In genomic region chr3:128195802-128196201, GRCh38 we compare ENCODE assay signal across 24 cellular contexts. TPM values are rescaled to one million over a fixed set of nuclear protein-coding genes. Genes with fewer than 3 reads are reported as not detected.
DNase-seq lines count a peak whose midpoint lies in the region; ATAC-seq and TF ChIP-seq lines count a peak whose summit lies in the region.
"Had no signal": no experiment of that assay in that cellular context is flagged by ENCODE, and none has a peak within 500 bp of the region (broad histone marks: within the 10 kb centered on the region; RNA-seq: fewer than 3 reads in every experiment).

No MANE protein-coding gene starts in this region.

- H3K27ac ChIP-seq in naive thymus-derived CD4-positive, alpha-beta T cell (ENCODE audit: low read depth, low read length) = no peak overlapping the region
- H3K27ac ChIP-seq in uterus (peak overlapping the region; percentile 32 to 46), ascending aorta (no peak overlapping the region)
- H3K27ac ChIP-seq: epithelial cell of prostate, foreskin keratinocyte, Peyer's patch had no signal

- no peaks in the 10 kb centered on the region for H3K9me3 Mint-ChIP-seq in activated naive CD4-positive, alpha-beta T cell treated with anti-CD3 and anti-CD28 coated beads, Interleukin-2, amount 50 U/mL, for 24 hours
- H3K9me3 Mint-ChIP-seq in activated naive CD4-positive, alpha-beta T cell treated with anti-CD3 and anti-CD28 coated beads, Interleukin-2, amount 10 ng/mL, durations not matched to agents 7 days and 5 days = no peaks in the 10 kb centered on the region
- no peaks in the 10 kb centered on the region for H3K9me3 Mint-ChIP-seq in naive thymus-derived CD4-positive, alpha-beta T cell
- H3K9me3 Mint-ChIP-seq: activated B cell treated with CpG ODN at 0.5 μM for 24 hours; activated CD4-positive, alpha-beta memory T cell treated with anti-CD3 and anti-CD28 coated beads, Interleukin-2, amount 10 ng/mL, durations not matched to agents 7 days and 5 days had no signal

- CTCF ChIA-PET in activated naive CD4-positive, alpha-beta T cell treated with anti-CD3 and anti-CD28 coated beads, Interleukin-2, amount 10 ng/mL, durations not matched to agents 7 days and 5 days (lab: Charles Lee) = no interaction called here
- CTCF ChIA-PET in naive thymus-derived CD4-positive, alpha-beta T cell (lab: Charles Lee) = no interaction called here

- no peaks in the 10 kb centered on the region for H3K4me1 ChIP-seq in naive thymus-derived CD4-positive, alpha-beta T cell (ENCODE audit: control insufficient read depth in 2 of 2, insufficient read depth in 2 of 2, low read length in 2 of 2)
- peaks cover 0 to 7% of the 10 kb centered on the region in 2 donors for H3K4me1 ChIP-seq in uterus
- peaks cover 3 to 10% of the 10 kb centered on the region in 2 donors for H3K4me1 ChIP-seq in ascending aorta
- H3K4me1 ChIP-seq: foreskin keratinocyte, Peyer's patch had no signal

- H3K36me3 Mint-ChIP-seq in activated naive CD4-positive, alpha-beta T cell treated with anti-CD3 and anti-CD28 coated beads, Interleukin-2, amount 50 U/mL, for 24 hours = peaks cover 5% of the 10 kb centered on the region
- H3K36me3 Mint-ChIP-seq in activated naive CD4-positive, alpha-beta T cell treated with anti-CD3 and anti-CD28 coated beads, Interleukin-2, amount 10 ng/mL, durations not matched to agents 7 days and 5 days = peaks cover 3% of the 10 kb centered on the region
- H3K36me3 Mint-ChIP-seq in naive thymus-derived CD4-positive, alpha-beta T cell = peaks cover 0 to 42% (median 4%) of the 10 kb centered on the region in 5 donors

- no peak overlapping the region for H3K4me3 ChIP-seq in naive thymus-derived CD4-positive, alpha-beta T cell (ENCODE audit: low read length)
- H3K4me3 ChIP-seq in uterus (no peak overlapping the region), ascending aorta (no peak overlapping the region), lower leg skin (ENCODE audit: low read depth, poor library complexity, severe bottlenecking) (no peak overlapping the region)
- H3K4me3 ChIP-seq: Peyer's patch, stomach had no signal

- H3K9me3 ChIP-seq in naive thymus-derived CD4-positive, alpha-beta T cell (ENCODE audit: control insufficient read depth in 2 of 3, low read length in 3 of 3) = no peaks in the 10 kb centered on the region
- H3K9me3 ChIP-seq in uterus (no peaks in the 10 kb centered on the region), ascending aorta (no peaks in the 10 kb centered on the region)
- H3K9me3 ChIP-seq: Peyer's patch, stomach had no signal

- intact Hi-C loops in naive thymus-derived CD4-positive, alpha-beta T cell (cut with micrococcal nuclease) = no loop called here
- intact Hi-C loops in uterus (cut with DNase I; ENCODE audit: low total_unique reads) (no loop called here), ascending aorta (cut with DNase I) (no loop called here), lower leg skin (cut with DNase I; ENCODE audit: low total_unique reads) (no loop called here)

- no peaks in the 10 kb centered on the region for H3K27me3 ChIP-seq in naive thymus-derived CD4-positive, alpha-beta T cell (ENCODE audit: control insufficient read depth in 2 of 2, insufficient read depth in 2 of 2, low read length in 2 of 2)
- H3K27me3 ChIP-seq in uterus (no peaks in the 10 kb centered on the region), ascending aorta (no peaks in the 10 kb centered on the region)
- H3K27me3 ChIP-seq: foreskin keratinocyte, Peyer's patch, stomach had no signal

- peaks cover 14% of the 10 kb centered on the region for H3K4me1 Mint-ChIP-seq in activated naive CD4-positive, alpha-beta T cell treated with anti-CD3 and anti-CD28 coated beads, Interleukin-2, amount 50 U/mL, for 24 hours
- peaks cover 3% of the 10 kb centered on the region for H3K4me1 Mint-ChIP-seq in activated naive CD4-positive, alpha-beta T cell treated with anti-CD3 and anti-CD28 coated beads, Interleukin-2, amount 10 ng/mL, durations not matched to agents 7 days and 5 days
- H3K4me1 Mint-ChIP-seq in naive thymus-derived CD4-positive, alpha-beta T cell = peaks cover 7 to 42% (median 18%) of the 10 kb centered on the region in 7 donors
- H3K4me1 Mint-ChIP-seq: activated CD4-positive, alpha-beta memory T cell treated with anti-CD3 and anti-CD28 coated beads, Interleukin-2, amount 10 ng/mL, durations not matched to agents 7 days and 5 days had no signal

- H3K36me3 ChIP-seq in naive thymus-derived CD4-positive, alpha-beta T cell (ENCODE audit: control insufficient read depth in 2 of 3, insufficient read depth in 3 of 3, low read length in 3 of 3) = peaks cover 0 to 3% (median 0%) of the 10 kb centered on the region in 3 experiments
- no peaks in the 10 kb centered on the region for H3K36me3 ChIP-seq in uterus
- no peaks in the 10 kb centered on the region for H3K36me3 ChIP-seq in ascending aorta
- H3K36me3 ChIP-seq: Peyer's patch, stomach had no signal

- H3K4me3 Mint-ChIP-seq in activated naive CD4-positive, alpha-beta T cell treated with anti-CD3 and anti-CD28 coated beads, Interleukin-2, amount 50 U/mL, for 24 hours = no peak overlapping the region
- no peak overlapping the region for H3K4me3 Mint-ChIP-seq in activated naive CD4-positive, alpha-beta T cell treated with anti-CD3 and anti-CD28 coated beads, Interleukin-2, amount 10 ng/mL, durations not matched to agents 7 days and 5 days
- no peak overlapping the region for H3K4me3 Mint-ChIP-seq in naive thymus-derived CD4-positive, alpha-beta T cell
- H3K4me3 Mint-ChIP-seq: activated B cell treated with CpG ODN at 0.5 μM for 24 hours; activated CD4-positive, alpha-beta memory T cell treated with anti-CD3 and anti-CD28 coated beads, Interleukin-2, amount 10 ng/mL, durations not matched to agents 7 days and 5 days; T-helper 17 cell had no signal

- ATAC-seq in naive thymus-derived CD4-positive, alpha-beta T cell = peak; percentile 37
- ATAC-seq: foreskin keratinocyte, T-helper 17 cell had no signal

- DNase-seq in activated naive CD4-positive, alpha-beta T cell treated with anti-CD3 and anti-CD28 coated beads, Interleukin-2, amount 10 ng/mL, durations not matched to agents 7 days and 5 days = no peak
- DNase-seq in globus pallidus (ENCODE audit: low spot score) (peak; percentile 43), uterus (no peak), ascending aorta (ENCODE audit: low spot score in 2 of 2) (no peak), germinal center (ENCODE audit: low spot score) (no peak), lower leg skin (ENCODE audit: low spot score in 2 of 2) (no peak)
- DNase-seq in naive thymus-derived CD4-positive, alpha-beta T cell = no peak
- DNase-seq: 8988T; activated B cell treated with CpG ODN at 0.5 μM for 24 hours; activated CD4-positive, alpha-beta memory T cell treated with anti-CD3 and anti-CD28 coated beads, Interleukin-2, amount 10 ng/mL, durations not matched to agents 7 days and 5 days; activated T-cell treated with anti-CD3 and anti-CD28 coated beads, Interleukin-2, amount 50 U/mL, for 1 hour; AML-193; amygdala; central memory CD4-positive, alpha-beta T cell; foreskin keratinocyte; kidney; NCI-H146; NCI-H82; Peyer's patch; stimulated activated CD4-positive, alpha-beta T cell treated with anti-CD3 and anti-CD28 coated beads, Interleukin-4, amount 100 ng/mL, for 4 hours; stomach; T-helper 17 cell had no signal

- WGBS in lower leg skin, 2 donors = 85 to 91% methylated on average over 6 of the region's 6 CpGs

- POLR2A ChIA-PET in naive thymus-derived CD4-positive, alpha-beta T cell (lab: Charles Lee) = no interaction called here

- TF ChIP-seq POLR2A in uterus (IDR thresholded peaks at IDR 0.05) = no peak
- TF ChIP-seq POLR2A in lower leg skin (IDR thresholded peaks at IDR 0.05) = no peak

- H3K27ac Mint-ChIP-seq in activated naive CD4-positive, alpha-beta T cell treated with anti-CD3 and anti-CD28 coated beads, Interleukin-2, amount 50 U/mL, for 24 hours = peak overlapping the region; percentile 7
- no peak overlapping the region for H3K27ac Mint-ChIP-seq in activated naive CD4-positive, alpha-beta T cell treated with anti-CD3 and anti-CD28 coated beads, Interleukin-2, amount 10 ng/mL, durations not matched to agents 7 days and 5 days
- H3K27ac Mint-ChIP-seq in naive thymus-derived CD4-positive, alpha-beta T cell = peak overlapping the region in 1 of 9 donors; percentile 66
- H3K27ac Mint-ChIP-seq: activated B cell treated with CpG ODN at 0.5 μM for 24 hours; activated CD4-positive, alpha-beta memory T cell treated with anti-CD3 and anti-CD28 coated beads, Interleukin-2, amount 10 ng/mL, durations not matched to agents 7 days and 5 days; T-helper 17 cell had no signal

- H3K27me3 Mint-ChIP-seq in activated naive CD4-positive, alpha-beta T cell treated with anti-CD3 and anti-CD28 coated beads, Interleukin-2, amount 50 U/mL, for 24 hours = no peaks in the 10 kb centered on the region
- H3K27me3 Mint-ChIP-seq in activated naive CD4-positive, alpha-beta T cell treated with anti-CD3 and anti-CD28 coated beads, Interleukin-2, amount 10 ng/mL, durations not matched to agents 7 days and 5 days = no peaks in the 10 kb centered on the region
- H3K27me3 Mint-ChIP-seq in naive thymus-derived CD4-positive, alpha-beta T cell = no peaks in the 10 kb centered on the region
- H3K27me3 Mint-ChIP-seq: activated B cell treated with CpG ODN at 0.5 μM for 24 hours; activated CD4-positive, alpha-beta memory T cell treated with anti-CD3 and anti-CD28 coated beads, Interleukin-2, amount 10 ng/mL, durations not matched to agents 7 days and 5 days; T-helper 17 cell had no signal

- TF ChIP-seq CTCF in uterus (IDR thresholded peaks at IDR 0.05) = no peak
- no peak for TF ChIP-seq CTCF in ascending aorta (IDR thresholded peaks at IDR 0.05)
- no peak for TF ChIP-seq CTCF in lower leg skin (IDR thresholded peaks at IDR 0.05)

RNA-seq across cellular contexts. Expression of gene EEFSEC, which starts 42.5 kb away (rescaled TPM):
- total RNA-seq in naive thymus-derived CD4-positive, alpha-beta T cell = 10 to 100 TPM; 17.3 to 18.5 (median 17.9) TPM
- polyA plus RNA-seq in naive thymus-derived CD4-positive, alpha-beta T cell = 10 to 100 TPM; 22.5 to 31.4 TPM
- total RNA-seq in uterus (10 to 100 TPM in 2 of 4 donors, 1 to 10 TPM in 2; 2.9 to 20.0 (median 12.5) TPM), ascending aorta (16.2 TPM), lower leg skin (10 to 100 TPM; 16.3 to 28.6 (median 16.8) TPM)

Comparison
In these comparisons a context has a peak if more than half of its experiments do, and no peak if none do; other contexts are left out.
1. H3K27ac ChIP-seq: peak in uterus (2 of 2); none in naive thymus-derived CD4-positive, alpha-beta T cell (single experiment) and ascending aorta (0 of 2).